ENCODE assay signal across 8 cellular contexts in genomic region chr3:23830869-23831484, GRCh38. TPM values are rescaled to one million over a fixed set of nuclear protein-coding genes. Genes with fewer than 3 reads are reported as not detected.
DNase-seq lines count a peak whose midpoint lies in the region; ATAC-seq and TF ChIP-seq lines count a peak whose summit lies in the region.
"Had no signal": no experiment of that assay in that cellular context is flagged by ENCODE, and none has a peak within 500 bp of the region (broad histone marks: within the 10 kb centered on the region; RNA-seq: fewer than 3 reads in every experiment).

No MANE protein-coding gene starts in this region.

- no peak overlapping the region for H3K27ac ChIP-seq in left lung
- no peak overlapping the region for H3K27ac ChIP-seq in colonic mucosa

- intact Hi-C loops in left lung (cut with DNase I): no loop called here
- intact Hi-C loops in colonic mucosa (cut with DNase I): no loop called here

- H3K4me3 ChIP-seq in left lung (no peak overlapping the region), colonic mucosa (no peak overlapping the region)

- ATAC-seq in GM18907 (IDR thresholded peaks at IDR 0.05; ENCODE audit: unreplicated experiment) (peak; percentile 86), GM21825 (IDR thresholded peaks at IDR 0.05; ENCODE audit: unreplicated experiment) (peak; percentile 82), HG03520 (IDR thresholded peaks at IDR 0.05; ENCODE audit: unreplicated experiment) (peak; percentile 90), left lung (peak; percentile 55)

- no peaks in the 10 kb centered on the region for H3K9me3 ChIP-seq in left lung
- no peaks in the 10 kb centered on the region for H3K9me3 ChIP-seq in colonic mucosa

- TF ChIP-seq CTCF in left lung (IDR thresholded peaks at IDR 0.05): no peak
- no peak for TF ChIP-seq CTCF in colonic mucosa (IDR thresholded peaks at IDR 0.05)

- H3K4me1 ChIP-seq in left lung (peaks cover 7 to 52% of the 10 kb centered on the region in 2 donors), colonic mucosa (no peaks in the 10 kb centered on the region)

- DNase-seq in left lung: no peak
- no peak for DNase-seq in middle frontal gyrus (ENCODE audit: extremely low spot score, low spot score)
- DNase-seq in colonic mucosa: no peak
- DNase-seq in cerebellar nuclear complex (lab: John Stamatoyannopoulos, UW): no peak
- DNase-seq: NCI-H524 had no signal

- no peaks in the 10 kb centered on the region for H3K36me3 ChIP-seq in left lung
- H3K36me3 ChIP-seq in colonic mucosa: no peaks in the 10 kb centered on the region

- H3K27me3 ChIP-seq in left lung (no peaks in the 10 kb centered on the region), colonic mucosa (no peaks in the 10 kb centered on the region)

- H3K9ac ChIP-seq in colonic mucosa (ENCODE audit: low read depth in 2 of 2, low read length in 2 of 2): no peak overlapping the region

RNA-seq across cellular contexts. Expression of gene UBE2E1, which starts 25.2 kb away (rescaled TPM):
- total RNA-seq in left lung (10 to 100 TPM; 89.1 to 96.9 TPM), colonic mucosa (10 to 100 TPM; 68.6 to 81.7 TPM)
